Comparison of ENCODE assay signal across 8 cellular contexts in the genomic region with DNA sequence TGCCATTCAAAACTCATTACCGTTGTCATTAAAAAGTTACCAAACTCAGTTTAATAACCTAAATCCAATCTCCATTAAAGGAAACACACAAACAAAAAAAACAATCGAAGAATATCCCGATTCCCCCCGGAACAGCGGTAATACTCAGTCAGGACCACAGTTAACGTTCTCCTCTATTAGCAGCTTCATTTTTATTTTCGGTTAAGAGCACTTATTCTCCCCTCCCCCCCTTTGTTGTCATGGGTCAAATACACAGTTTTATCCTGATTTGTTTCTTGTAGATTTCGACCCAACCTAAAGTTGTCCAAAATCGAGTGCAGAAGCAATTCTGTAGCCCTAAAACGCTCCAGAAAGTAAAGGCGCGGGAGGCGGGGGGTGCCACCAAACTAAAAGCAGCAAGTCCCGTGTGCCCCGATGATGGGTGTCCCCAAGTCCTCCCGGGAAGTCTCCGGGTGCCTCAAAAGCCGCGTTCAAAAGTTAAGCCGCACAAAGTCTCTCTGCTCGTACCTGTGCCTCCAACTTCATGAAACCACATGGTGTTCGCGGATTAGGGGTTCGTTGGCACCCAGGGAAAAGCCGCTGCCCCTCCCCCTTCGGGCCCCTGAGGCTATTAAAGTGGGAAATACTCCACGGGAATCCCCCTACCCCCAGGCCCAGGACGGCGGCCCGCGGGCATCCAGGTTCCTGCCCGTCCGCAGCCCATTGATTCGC.
DNase-seq lines count a peak whose midpoint lies in the region; ATAC-seq and TF ChIP-seq lines count a peak whose summit lies in the region.

No MANE protein-coding gene starts in this region.

- peaks cover 10% of the 10 kb centered on the region for H3K36me3 ChIP-seq in effector memory CD4-positive, alpha-beta T cell (ENCODE audit: control insufficient read depth, insufficient read depth, low read length)
- peaks cover 11% of the 10 kb centered on the region for H3K36me3 ChIP-seq in muscle layer of colon (ENCODE audit: insufficient read depth, low read length)
- peaks cover 0 to 20% (median 12%) of the 10 kb centered on the region in 5 donors for H3K36me3 ChIP-seq in subcutaneous abdominal adipose tissue (ENCODE audit: control insufficient read depth in 5 of 5, insufficient read depth in 5 of 5, low read length in 5 of 5)

- peaks cover 12% of the 10 kb centered on the region for H3K4me1 ChIP-seq in effector memory CD4-positive, alpha-beta T cell (ENCODE audit: control insufficient read depth, insufficient read depth, low read length, poor library complexity, severe bottlenecking)
- peaks cover 14% of the 10 kb centered on the region for H3K4me1 ChIP-seq in muscle layer of colon (ENCODE audit: insufficient read depth, low read length)
- H3K4me1 ChIP-seq in subcutaneous abdominal adipose tissue (ENCODE audit: control insufficient read depth in 5 of 5, insufficient read depth in 5 of 5, low read length in 5 of 5) = peaks cover 2 to 26% (median 20%) of the 10 kb centered on the region in 5 donors

- no peaks in the 10 kb centered on the region for H3K27me3 ChIP-seq in effector memory CD4-positive, alpha-beta T cell (replicated peaks; ENCODE audit: control insufficient read depth, insufficient read depth, low read length, poor library complexity, severe bottlenecking)
- no peaks in the 10 kb centered on the region for H3K27me3 ChIP-seq in muscle layer of colon (ENCODE audit: control insufficient read depth in 1 of 2, insufficient read depth in 2 of 2, low read length in 2 of 2)
- no peaks in the 10 kb centered on the region for H3K27me3 ChIP-seq in subcutaneous abdominal adipose tissue (ENCODE audit: control insufficient read depth in 5 of 5, insufficient read depth in 4 of 5, low read length in 5 of 5)

- peak overlapping the region; percentile 98 for H3K4me3 ChIP-seq in WI38 (ENCODE audit: low read depth, low read length)
- H3K4me3 ChIP-seq in effector memory CD4-positive, alpha-beta T cell (ENCODE audit: insufficient read depth, low read depth, low read length, poor library complexity, severe bottlenecking) = peak overlapping the region; percentile 74
- peak overlapping the region; percentile 76 to 98 for H3K4me3 ChIP-seq in muscle layer of colon (ENCODE audit: low read depth in 1 of 2, low read length in 2 of 2)
- H3K4me3 ChIP-seq in subcutaneous abdominal adipose tissue (ENCODE audit: low read depth in 1 of 5, low read length in 5 of 5) = peak overlapping the region; percentile 87 to 97 (median 90)

- DNase-seq in ELR (ENCODE audit: low read depth) = peak; percentile 39
- peak; percentile 28 to 42 (median 30) for DNase-seq in effector memory CD4-positive, alpha-beta T cell

- ATAC-seq in HG03196 (IDR thresholded peaks at IDR 0.05; ENCODE audit: unreplicated experiment) (peak; percentile 2), GM21576 (IDR thresholded peaks at IDR 0.05; ENCODE audit: unreplicated experiment) (no peak), GM21423 (IDR thresholded peaks at IDR 0.05; ENCODE audit: unreplicated experiment) (no peak)

- H3K27ac ChIP-seq in effector memory CD4-positive, alpha-beta T cell (ENCODE audit: insufficient read depth, low read length, poor library complexity, severe bottlenecking) = peak overlapping the region; percentile 92
- H3K27ac ChIP-seq in muscle layer of colon (ENCODE audit: low read depth, low read length) = peak overlapping the region; percentile 95
- H3K27ac ChIP-seq in subcutaneous abdominal adipose tissue (ENCODE audit: low read depth, low read length) = peak overlapping the region; percentile 92

- peak overlapping the region; percentile 63 for H3K9ac ChIP-seq in muscle layer of colon (ENCODE audit: low read length)
- peak overlapping the region; percentile 60 to 97 (median 95) for H3K9ac ChIP-seq in subcutaneous abdominal adipose tissue (ENCODE audit: low read length in 5 of 5)

- H3K9me3 ChIP-seq in effector memory CD4-positive, alpha-beta T cell (ENCODE audit: control insufficient read depth, low read length) = no peaks in the 10 kb centered on the region
- H3K9me3 ChIP-seq in muscle layer of colon (ENCODE audit: low read length) = no peaks in the 10 kb centered on the region
- no peaks in the 10 kb centered on the region for H3K9me3 ChIP-seq in subcutaneous abdominal adipose tissue (ENCODE audit: control insufficient read depth in 5 of 5, low read length in 5 of 5)

- TF ChIP-seq CTCF in WI38 (IDR thresholded peaks at IDR 0.05; ENCODE audit: low read depth, low read length) = no peak
